ENCODE assay signal across 13 cellular contexts in genomic region chr2:224308267-224308911, GRCh38.
DNase-seq lines count a peak whose midpoint lies in the region; ATAC-seq, FAIRE-seq and TF ChIP-seq lines count a peak whose summit lies in the region.
"Had no signal": no experiment of that assay in that cellular context is flagged by ENCODE, and none has a peak within 500 bp of the region (broad histone marks: within the 10 kb centered on the region; RNA-seq: fewer than 3 reads in every experiment).

No MANE protein-coding gene starts in this region.

- no peaks in the 10 kb centered on the region for H3K36me3 ChIP-seq in kidney (ENCODE audit: control insufficient read depth in 1 of 2, insufficient read depth in 2 of 2, low read length in 2 of 2)
- H3K36me3 ChIP-seq: transverse colon had no signal

- DNase-seq in kidney (no peak), NCI-H2029 treated with DMSO at 0.1 percent for 48 hours (lab: John Stamatoyannopoulos, UW) (no peak), iPS-NIHi7 (ENCODE audit: extremely low spot score) (no peak), putamen (ENCODE audit: low spot score) (no peak)
- no peak for DNase-seq in activated T-cell treated with anti-CD3 and anti-CD28 coated beads, Interleukin-2, amount 50 U/mL, for 48 hours
- DNase-seq: Calu3, H9, NCI-H1694 treated with DMSO at 0.1 percent for 48 hours, SHP77, transverse colon had no signal

- no peak for TF ChIP-seq CTCF in kidney (IDR thresholded peaks at IDR 0.05; ENCODE audit: borderline replicate concordance, extremely low read depth, insufficient read depth)

- intact Hi-C loops in kidney (cut with DNase I) = no loop called here

- no peaks in the 10 kb centered on the region for H3K9me3 ChIP-seq in kidney (ENCODE audit: control insufficient read depth in 1 of 2, low read length in 2 of 2)
- H3K9me3 ChIP-seq: transverse colon had no signal

- H3K27ac ChIP-seq in kidney (ENCODE audit: low read depth in 2 of 2, low read length in 2 of 2) = no peak overlapping the region
- H3K27ac ChIP-seq: transverse colon had no signal

- peak; percentile 55 for FAIRE-seq in kidney (lab: Jason Lieb, UNC)

- ATAC-seq in GM18867 (IDR thresholded peaks at IDR 0.05; ENCODE audit: unreplicated experiment) = peak; percentile 97
- ATAC-seq in GM21528 (IDR thresholded peaks at IDR 0.05; ENCODE audit: low FRiP score, unreplicated experiment) = peak; percentile 97
- ATAC-seq in HG03139 (IDR thresholded peaks at IDR 0.05; ENCODE audit: unreplicated experiment) = peak; percentile 87

- peaks cover 2 to 6% of the 10 kb centered on the region in 2 donors for H3K4me1 ChIP-seq in kidney (ENCODE audit: control insufficient read depth in 1 of 2, insufficient read depth in 1 of 2, low read depth in 1 of 2, low read length in 2 of 2)
- H3K4me1 ChIP-seq: transverse colon had no signal

- no peak overlapping the region for H3K4me3 ChIP-seq in kidney (ENCODE audit: low read length in 2 of 2)
- H3K4me3 ChIP-seq: transverse colon had no signal

- no peak overlapping the region for H3K9ac ChIP-seq in kidney (ENCODE audit: low read length in 2 of 2)
